Comparison of ENCODE assay signal across 12 cellular contexts in the genomic region with DNA sequence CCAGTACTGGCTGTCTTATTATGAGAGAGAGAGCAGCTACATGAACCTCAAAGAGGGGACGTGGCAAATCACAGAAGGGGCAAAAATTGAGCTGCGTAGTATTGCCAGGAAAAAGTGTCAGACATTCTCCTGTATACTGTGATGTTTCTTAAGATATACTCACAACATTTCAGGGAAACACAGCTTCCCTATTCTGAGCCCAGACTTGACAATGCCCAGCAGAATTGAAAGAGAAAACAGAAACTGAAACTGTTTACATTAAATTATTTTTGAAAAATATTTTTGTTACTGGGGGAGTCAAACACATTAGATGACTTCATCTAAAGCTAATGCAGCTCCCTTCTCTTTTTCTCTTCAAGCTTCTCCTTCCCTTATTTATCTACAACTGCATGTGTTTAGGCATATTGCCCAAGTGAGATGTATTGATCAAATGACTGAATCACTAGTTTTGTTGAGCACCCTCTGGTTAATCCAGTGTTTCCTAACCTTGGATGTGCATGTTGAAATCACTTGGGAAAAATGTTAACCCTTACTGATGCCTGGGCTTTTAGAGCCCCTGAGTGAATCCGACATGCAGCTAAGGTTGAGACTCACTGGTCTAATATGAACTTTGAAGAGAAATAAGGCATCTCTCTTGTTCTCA. TPM values are rescaled to one million over a fixed set of nuclear protein-coding genes. Genes with fewer than 3 reads are reported as not detected.
DNase-seq lines count a peak whose midpoint lies in the region; ATAC-seq and TF ChIP-seq lines count a peak whose summit lies in the region.
"Had no signal": no experiment of that assay in that cellular context is flagged by ENCODE, and none has a peak within 500 bp of the region (broad histone marks: within the 10 kb centered on the region; RNA-seq: fewer than 3 reads in every experiment).

No MANE protein-coding gene starts in this region.

- intact Hi-C loops in activated CD8-positive, alpha-beta T cell treated with anti-CD3 and anti-CD28 coated beads for 36 hours (cut with micrococcal nuclease) = no loop called here

- no peak overlapping the region for H3K27ac Mint-ChIP-seq in activated CD8-positive, alpha-beta T cell treated with anti-CD3 and anti-CD28 coated beads for 36 hours
- H3K27ac Mint-ChIP-seq: effector memory CD8-positive, alpha-beta T cell had no signal

- H3K36me3 Mint-ChIP-seq in activated CD8-positive, alpha-beta T cell treated with anti-CD3 and anti-CD28 coated beads for 36 hours (ENCODE audit: low read depth) = no peaks in the 10 kb centered on the region

- no peaks in the 10 kb centered on the region for H3K27me3 Mint-ChIP-seq in activated CD8-positive, alpha-beta T cell treated with anti-CD3 and anti-CD28 coated beads for 36 hours
- H3K27me3 Mint-ChIP-seq: effector memory CD8-positive, alpha-beta T cell had no signal

- no peaks in the 10 kb centered on the region for H3K4me1 Mint-ChIP-seq in activated CD8-positive, alpha-beta T cell treated with anti-CD3 and anti-CD28 coated beads for 36 hours (ENCODE audit: low read depth)

- no peaks in the 10 kb centered on the region for H3K4me1 ChIP-seq in skeletal muscle satellite cell (ENCODE audit: control insufficient read depth, insufficient read depth, low read length)

- CTCF ChIA-PET in activated CD8-positive, alpha-beta T cell treated with anti-CD3 and anti-CD28 coated beads for 36 hours (lab: Charles Lee) = interaction anchor here (1.0 kb wide), 1 partner anchor 8 kb away, joined by 3 read pairs; no protein-coding TSS in a partner anchor

- H3K9me3 Mint-ChIP-seq in activated CD8-positive, alpha-beta T cell treated with anti-CD3 and anti-CD28 coated beads for 36 hours = peaks cover 1% of the 10 kb centered on the region

- H3K4me3 ChIP-seq in skeletal muscle satellite cell (ENCODE audit: low read length) = no peak overlapping the region
- H3K4me3 ChIP-seq: tibial nerve had no signal

- peaks cover 11% of the 10 kb centered on the region for H3K27me3 ChIP-seq in skeletal muscle satellite cell (ENCODE audit: control insufficient read depth, insufficient read depth, low read length)
- H3K27me3 ChIP-seq: tibial nerve had no signal

- H3K4me2 ChIP-seq in skeletal muscle satellite cell (ENCODE audit: low read length) = peak overlapping the region; percentile 35

- DNase-seq in inferior parietal cortex (ENCODE audit: extremely low spot score) = no peak
- DNase-seq in activated CD8-positive, alpha-beta T cell treated with anti-CD3 and anti-CD28 coated beads for 36 hours = no peak
- no peak for DNase-seq in ACHN
- DNase-seq: effector memory CD8-positive, alpha-beta T cell; hippocampal formation; NCI-H1092 treated with DMSO at 0.1 percent for 48 hours; T-helper 2 cell had no signal

- H3K4me3 Mint-ChIP-seq in activated CD8-positive, alpha-beta T cell treated with anti-CD3 and anti-CD28 coated beads for 36 hours = no peak overlapping the region
- H3K4me3 Mint-ChIP-seq: effector memory CD8-positive, alpha-beta T cell had no signal

- H3K9me3 ChIP-seq in skeletal muscle satellite cell (replicated peaks; ENCODE audit: low read length) = no peaks in the 10 kb centered on the region
- H3K9me3 ChIP-seq: tibial nerve had no signal

- TF ChIP-seq CTCF in activated CD8-positive, alpha-beta T cell treated with anti-CD3 and anti-CD28 coated beads for 36 hours (IDR thresholded peaks at IDR 0.05) = no peak

- H3K36me3 ChIP-seq in skeletal muscle satellite cell (ENCODE audit: insufficient read depth, low read length) = no peaks in the 10 kb centered on the region
- H3K36me3 ChIP-seq: tibial nerve had no signal

- ATAC-seq in GM19324 (IDR thresholded peaks at IDR 0.05; ENCODE audit: low FRiP score, unreplicated experiment) (peak; percentile 79), HG02678 (IDR thresholded peaks at IDR 0.05; ENCODE audit: unreplicated experiment) (peak; percentile 60), HG03565 (IDR thresholded peaks at IDR 0.05; ENCODE audit: unreplicated experiment) (peak; percentile 51)
- ATAC-seq in activated CD8-positive, alpha-beta T cell treated with anti-CD3 and anti-CD28 coated beads for 36 hours = no peak
- ATAC-seq: effector memory CD8-positive, alpha-beta T cell had no signal

- POLR2A ChIA-PET in activated CD8-positive, alpha-beta T cell treated with anti-CD3 and anti-CD28 coated beads for 36 hours (lab: Charles Lee) = no interaction called here

- H3K9ac ChIP-seq in skeletal muscle satellite cell (ENCODE audit: low read depth, low read length) = no peak overlapping the region

- in situ Hi-C loops in ACHN (cut with HindIII; ENCODE audit: low pct_ligation_motif_present, low pct_unique_long_range_greater_than_20kb, low sequenced_read_pairs) = no loop called here

RNA-seq across cellular contexts. Expression of a gene that starts 39.5 kb away (rescaled TPM):
- under 0.01 and 0.22 TPM in 2 replicates for total RNA-seq in skeletal muscle satellite cell (2012; rRNA removed)
- not detected for total RNA-seq in activated CD8-positive, alpha-beta T cell treated with anti-CD3 and anti-CD28 coated beads for 36 hours
